ENCODE assay signal across 1 cellular context in the genomic region with DNA sequence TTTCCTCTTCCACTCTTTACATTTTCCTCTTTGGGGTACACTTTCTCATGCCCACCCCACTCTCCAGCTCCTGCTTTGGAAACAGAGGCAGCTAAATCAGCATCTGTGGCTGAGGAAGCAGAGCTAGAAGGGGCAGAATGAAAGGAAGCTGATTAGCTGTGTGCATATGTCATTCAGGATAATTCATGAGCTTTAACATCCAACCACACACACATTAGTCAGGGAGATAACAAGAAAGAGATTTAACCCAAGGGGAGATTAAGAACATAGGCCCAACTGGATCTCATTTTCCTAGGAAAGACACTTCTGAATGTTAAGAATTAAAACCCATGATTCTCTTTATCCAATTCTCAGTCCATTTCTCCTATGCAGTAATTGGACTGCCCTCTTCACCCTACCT.
TF ChIP-seq lines count a peak whose summit lies in the region.

No MANE protein-coding gene starts in this region.

TF ChIP-seq in K562, 482 proteins besides CTCF, POLR2A, EP300 and RAD21 (continued from another document):
- TF ChIP-seq, protein P1, sequence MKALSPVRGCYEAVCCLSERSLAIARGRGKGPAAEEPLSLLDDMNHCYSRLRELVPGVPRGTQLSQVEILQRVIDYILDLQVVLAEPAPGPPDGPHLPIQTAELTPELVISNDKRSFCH (CRISPR knock-in tag; IDR thresholded peaks at IDR 0.05) = no peak
- TF ChIP-seq, protein P1 (tag; IDR thresholded peaks at IDR 0.05) = no peak
- TF ChIP-seq ZNF140 (CRISPR knock-in tag; IDR thresholded peaks at IDR 0.05) (no peak), ZFX (CRISPR knock-in tag; IDR thresholded peaks at IDR 0.05) (no peak), ZBTB8A (IDR thresholded peaks at IDR 0.05; ENCODE audit: partially characterized antibody) (no peak), KHSRP (IDR thresholded peaks at IDR 0.05) (no peak)
